ENCODE assay signal across 19 cellular contexts in genomic region chr15:41655716-41656115, GRCh38. TPM values are rescaled to one million over a fixed set of nuclear protein-coding genes. Genes with fewer than 3 reads are reported as not detected.
DNase-seq lines count a peak whose midpoint lies in the region; ATAC-seq and TF ChIP-seq lines count a peak whose summit lies in the region.
"Had no signal": no experiment of that assay in that cellular context is flagged by ENCODE, and none has a peak within 500 bp of the region (broad histone marks: within the 10 kb centered on the region; RNA-seq: fewer than 3 reads in every experiment).

No MANE protein-coding gene starts in this region.

- no peaks in the 10 kb centered on the region for H3K9me2 ChIP-seq in SK-N-SH

- H3K4me1 ChIP-seq in SK-N-SH (ENCODE audit: control insufficient read depth in 1 of 2, insufficient read depth in 2 of 2, low read depth in 1 of 2, low read length in 1 of 2): peaks cover 4 to 6% of the 10 kb centered on the region in 2 experiments; a peak in 2 of 4 replicates

- H3K9ac ChIP-seq in SK-N-SH: no peak overlapping the region
- H3K9ac ChIP-seq: KMS-11 had no signal

- H3K27me3 ChIP-seq in SK-N-SH (ENCODE audit: insufficient read depth): no peaks in the 10 kb centered on the region
- H3K27me3 ChIP-seq: Peyer's patch had no signal

- CTCF ChIA-PET in SK-N-SH (lab: Yijun Ruan, JAX): interaction anchor here (1.3 kb wide), 1 partner anchor 52 kb away, joined by 4 read pairs; no protein-coding TSS in a partner anchor

- TF ChIP-seq EP300 in SK-N-SH (IDR thresholded peaks at IDR 0.05; ENCODE audit: borderline replicate concordance in 1 of 2, low read depth in 1 of 2, low read length in 1 of 2): no peak

- H3K27ac ChIP-seq in SK-N-SH (ENCODE audit: low read depth in 2 of 2, low read length in 1 of 2): no peak overlapping the region
- H3K27ac ChIP-seq: KMS-11, Peyer's patch had no signal

- ATAC-seq in HG03460 (IDR thresholded peaks at IDR 0.05; ENCODE audit: unreplicated experiment): no peak

- H3F3A ChIP-seq in SK-N-SH (replicated peaks; ENCODE audit: insufficient read depth): peaks cover 14% of the 10 kb centered on the region

- H2AFZ ChIP-seq in SK-N-SH (ENCODE audit: low read depth): no peak overlapping the region

- DNase-seq in AG10803 (ENCODE audit: low read depth) (peak; percentile 39), M059J (ENCODE audit: low read depth) (peak; percentile 10), choroid plexus epithelial cell (ENCODE audit: low read depth) (peak; percentile 62), kidney tubule cell (ENCODE audit: low spot score) (peak; percentile 16), AG08395 (ENCODE audit: low spot score) (no peak), SK-N-SH (no peak)
- DNase-seq in activated CD8-positive, alpha-beta memory T cell treated with anti-CD3 and anti-CD28 coated beads, Interleukin-2, amount 50 U/mL, for 48 hours: no peak
- DNase-seq: COR-L47, GDM1, GOT3, HFFc6, NCI-H1417, NCI-H1930, NCI-H2171, NCI-H82, Peyer's patch, Right ventricle myocardium superior had no signal

- H3K4me3 ChIP-seq in AG10803 (ENCODE audit: low read length): no peak overlapping the region
- no peak overlapping the region for H3K4me3 ChIP-seq in choroid plexus epithelial cell (ENCODE audit: low read depth, low read length)
- no peak overlapping the region for H3K4me3 ChIP-seq in SK-N-SH (ENCODE audit: low read depth in 2 of 2, low read length in 1 of 2)
- H3K4me3 ChIP-seq: Peyer's patch had no signal

- POLR2A ChIA-PET in SK-N-SH (lab: Yijun Ruan, JAX): no interaction called here

- 93% methylated on average over 4 of the region's 4 CpGs for WGBS in SK-N-SH (ENCODE audit: low lambda C conversion rate)

- H3K9me3 ChIP-seq in SK-N-SH: no peaks in the 10 kb centered on the region
- H3K9me3 ChIP-seq: Peyer's patch had no signal

- no peak for TF ChIP-seq CTCF in AG10803 (conservative IDR thresholded peaks at IDR 0.05; ENCODE audit: low read length)
- TF ChIP-seq CTCF in choroid plexus epithelial cell (conservative IDR thresholded peaks at IDR 0.05; ENCODE audit: low read depth, low read length): no peak
- no peak for TF ChIP-seq CTCF in SK-N-SH (IDR thresholded peaks at IDR 0.05)

- no peak overlapping the region for H3K4me2 ChIP-seq in SK-N-SH
- H3K4me2 ChIP-seq: KMS-11 had no signal

- H3K36me3 ChIP-seq in SK-N-SH (replicated peaks in 1 of 2; ENCODE audit: control insufficient read depth in 1 of 2, insufficient read depth in 2 of 2, low read length in 1 of 2): no peaks in the 10 kb centered on the region
- H3K36me3 ChIP-seq: Peyer's patch had no signal

- TF ChIP-seq RAD21 in SK-N-SH (IDR thresholded peaks at IDR 0.05; ENCODE audit: low read length): no peak

- H3K79me2 ChIP-seq in SK-N-SH (ENCODE audit: insufficient read depth): peaks cover 1% of the 10 kb centered on the region; the same call in 1 of the 2 replicates

- no peaks in the 10 kb centered on the region for H4K20me1 ChIP-seq in SK-N-SH (ENCODE audit: insufficient read depth)

TF ChIP-seq in SK-N-SH, 30 proteins besides CTCF, POLR2A, EP300 and RAD21:
- TF ChIP-seq CHD2 (IDR thresholded peaks at IDR 0.05; ENCODE audit: low read length, partially characterized antibody) (no peak), SIN3A (IDR thresholded peaks at IDR 0.05; ENCODE audit: borderline replicate concordance, low read depth, low read length) (no peak)

RNA-seq across cellular contexts. Expression of gene MGA, which starts 4.5 kb away (rescaled TPM):
- 13.8 and 26.7 TPM in 2 replicates for total RNA-seq in M059J (2014; rRNA removed; shearing (Covaris generic))
- polyA plus RNA-seq in SK-N-SH (2012; rRNA removed): 2.3 and 2.9 TPM in 2 replicates
- polyA plus RNA-seq in SK-N-SH (2012; cell fraction: cytosol; rRNA removed): 2.2 and 2.5 TPM in 2 replicates
- polyA plus RNA-seq in SK-N-SH (2012; cell fraction: nucleus; rRNA removed): 3.7 and 6.4 TPM in 2 replicates

Comparison
In these comparisons a context has a peak if more than half of its experiments do, and no peak if none do; other contexts are left out.
1. DNase-seq: peak in AG10803 (single experiment), M059J (single experiment), choroid plexus epithelial cell (single experiment) and kidney tubule cell (single experiment); none in AG08395 (single experiment), SK-N-SH (single experiment) and activated CD8-positive, alpha-beta memory T cell treated with anti-CD3 and anti-CD28 coated beads, Interleukin-2, amount 50 U/mL, for 48 hours (single experiment).